24 cellular contexts compared by ENCODE assay signal in genomic region chr17:50927287-50927686, GRCh38.
DNase-seq lines count a peak whose midpoint lies in the region; ATAC-seq, FAIRE-seq and TF ChIP-seq lines count a peak whose summit lies in the region.
"Had no signal": no experiment of that assay in that cellular context is flagged by ENCODE, and none has a peak within 500 bp of the region (broad histone marks: within the 10 kb centered on the region; RNA-seq: fewer than 3 reads in every experiment).

No MANE protein-coding gene starts in this region.

- H3K79me2 ChIP-seq in HepG2 (ENCODE audit: insufficient read depth, low read length): no peaks in the 10 kb centered on the region
- no peaks in the 10 kb centered on the region for H3K79me2 ChIP-seq in mesendoderm (ENCODE audit: control insufficient read depth, insufficient read depth, low read length)

- H3K27ac ChIP-seq in CD8-positive, alpha-beta memory T cell (ENCODE audit: low read depth, low read length): no peak overlapping the region
- H3K27ac ChIP-seq in HepG2 (ENCODE audit: extremely low read length, insufficient read depth, low read length) (no peak overlapping the region), stomach smooth muscle (ENCODE audit: low read length) (peak overlapping the region; percentile 96), mesendoderm (ENCODE audit: low read depth, low read length) (no peak overlapping the region)
- H3K27ac ChIP-seq: HL-60, SJSA1 had no signal

- H4K20me1 ChIP-seq in HepG2 (ENCODE audit: insufficient read depth, low read length): no peaks in the 10 kb centered on the region

- no peaks in the 10 kb centered on the region for H3K9me3 ChIP-seq in CD8-positive, alpha-beta memory T cell (ENCODE audit: low read length)
- H3K9me3 ChIP-seq in HepG2 (ENCODE audit: low read length) (no peaks in the 10 kb centered on the region), stomach smooth muscle (ENCODE audit: control insufficient read depth in 2 of 2, low read length in 2 of 2) (no peaks in the 10 kb centered on the region)
- H3K9me3 ChIP-seq: Caco-2, SJSA1 had no signal

- peaks cover 0 to 1% (median 0%) of the 10 kb centered on the region in 3 donors for H3K36me3 Mint-ChIP-seq in CD8-positive, alpha-beta memory T cell
- no peaks in the 10 kb centered on the region for H3K36me3 Mint-ChIP-seq in activated T-helper 17 cell treated with anti-CD3 and anti-CD28 coated beads, Interleukin-2, amount 50 U/mL, for 72 hours (ENCODE audit: low read depth)
- H3K36me3 Mint-ChIP-seq in Calu3 (ENCODE audit: insufficient read depth, unreplicated experiment): peaks cover 9% of the 10 kb centered on the region

- H2BK120ac ChIP-seq in mesendoderm (ENCODE audit: low read depth, low read length): no peak overlapping the region

- no peak overlapping the region for H2BK5ac ChIP-seq in mesendoderm (ENCODE audit: low read length)

- TF ChIP-seq EP300 in HepG2 (IDR thresholded peaks at IDR 0.05; ENCODE audit: low read depth in 2 of 2, low read length in 2 of 2) (no peak), HepG2 (CRISPR knock-in tag; IDR thresholded peaks at IDR 0.05; ENCODE audit: borderline replicate concordance) (no peak)

- FAIRE-seq in HepG2 (lab: Jason Lieb, UNC): no peak
- FAIRE-seq: GM12892, H1 had no signal

- no peak overlapping the region for H4K8ac ChIP-seq in mesendoderm (ENCODE audit: low read depth, low read length)

- no peak overlapping the region for H3K9ac ChIP-seq in HepG2 (ENCODE audit: insufficient read depth, low read depth, low read length)
- H3K9ac ChIP-seq in stomach smooth muscle (ENCODE audit: low read length in 2 of 2): no peak overlapping the region
- no peak overlapping the region for H3K9ac ChIP-seq in mesendoderm (ENCODE audit: low read length)

- ATAC-seq in activated T-helper 17 cell treated with anti-CD3 and anti-CD28 coated beads, Interleukin-2, amount 50 U/mL, for 72 hours (replicated peaks): no peak
- ATAC-seq in HepG2 (no peak), HG03354 (IDR thresholded peaks at IDR 0.05; ENCODE audit: poor library complexity, severe bottlenecking, unreplicated experiment) (no peak)

- no peaks in the 10 kb centered on the region for H3K9me3 Mint-ChIP-seq in CD8-positive, alpha-beta memory T cell
- no peaks in the 10 kb centered on the region for H3K9me3 Mint-ChIP-seq in activated T-helper 17 cell treated with anti-CD3 and anti-CD28 coated beads, Interleukin-2, amount 50 U/mL, for 72 hours
- no peaks in the 10 kb centered on the region for H3K9me3 Mint-ChIP-seq in Calu3 (ENCODE audit: low read depth, unreplicated experiment)

- H2AK5ac ChIP-seq in mesendoderm (ENCODE audit: low read length): no peak overlapping the region

- H3K4ac ChIP-seq in mesendoderm (ENCODE audit: low read depth, low read length): no peak overlapping the region

- H2AFZ ChIP-seq in HepG2 (ENCODE audit: low read length): no peak overlapping the region

- H3K23ac ChIP-seq in mesendoderm (ENCODE audit: low read length): no peak overlapping the region

- peaks cover 38 to 59% (median 40%) of the 10 kb centered on the region in 3 donors for H3K4me1 Mint-ChIP-seq in CD8-positive, alpha-beta memory T cell
- H3K4me1 Mint-ChIP-seq in activated T-helper 17 cell treated with anti-CD3 and anti-CD28 coated beads, Interleukin-2, amount 50 U/mL, for 72 hours: peaks cover 20% of the 10 kb centered on the region
- H3K4me1 Mint-ChIP-seq in Calu3 (ENCODE audit: low read depth, unreplicated experiment): peaks cover 15% of the 10 kb centered on the region

- peaks cover 0 to 1% of the 10 kb centered on the region in 2 donors for H3K27me3 Mint-ChIP-seq in CD8-positive, alpha-beta memory T cell
- no peaks in the 10 kb centered on the region for H3K27me3 Mint-ChIP-seq in activated T-helper 17 cell treated with anti-CD3 and anti-CD28 coated beads, Interleukin-2, amount 50 U/mL, for 72 hours
- H3K27me3 Mint-ChIP-seq in Calu3 (ENCODE audit: unreplicated experiment): no peaks in the 10 kb centered on the region

- TF ChIP-seq CTCF in HepG2 (CRISPR knock-in tag; IDR thresholded peaks at IDR 0.05) (no peak), Calu3 (IDR thresholded peaks at IDR 0.05; ENCODE audit: unreplicated experiment) (no peak)

- no peak overlapping the region for H3K56ac ChIP-seq in mesendoderm (ENCODE audit: low read length)

- no peak for TF ChIP-seq RAD21 in HepG2 (CRISPR knock-in tag; IDR thresholded peaks at IDR 0.05)

- peaks cover 33% of the 10 kb centered on the region for H3K4me1 ChIP-seq in CD8-positive, alpha-beta memory T cell (ENCODE audit: insufficient read depth, low read length)
- H3K4me1 ChIP-seq in HepG2 (ENCODE audit: insufficient read depth, low read length): peaks cover 63% of the 10 kb centered on the region
- H3K4me1 ChIP-seq in stomach smooth muscle (ENCODE audit: control insufficient read depth, insufficient read depth, low read length): peaks cover 50% of the 10 kb centered on the region
- no peaks in the 10 kb centered on the region for H3K4me1 ChIP-seq in mesendoderm (ENCODE audit: control insufficient read depth, low read depth, low read length)

- peak overlapping the region in 5 of 7 donors; percentile 12 to 60 (median 19) for H3K4me3 Mint-ChIP-seq in CD8-positive, alpha-beta memory T cell
- peak overlapping the region; percentile 3 for H3K4me3 Mint-ChIP-seq in activated T-helper 17 cell treated with anti-CD3 and anti-CD28 coated beads, Interleukin-2, amount 50 U/mL, for 72 hours
- no peak overlapping the region for H3K4me3 Mint-ChIP-seq in Calu3 (ENCODE audit: low read depth, unreplicated experiment)

- CTCF ChIA-PET in CD8-positive, alpha-beta memory T cell (lab: Charles Lee): interaction anchor here (1.2 kb wide), 1 partner anchor 75 kb away, joined by 3 read pairs; no protein-coding TSS in a partner anchor
- CTCF ChIA-PET in HepG2 (lab: Yijun Ruan, JAX; ENCODE audit: low intra/inter-chr PET ratio, low total read pairs): no interaction called here
- CTCF ChIA-PET in Calu3 (lab: Charles Lee): interaction anchor here (1.5 to 1.8 kb wide), 2 partner anchors 9 to 18 kb away, joined by 3 read pairs; no protein-coding TSS in a partner anchor

- H3K18ac ChIP-seq in mesendoderm (ENCODE audit: low read length): no peak overlapping the region

- no peaks in the 10 kb centered on the region for H3K36me3 ChIP-seq in CD8-positive, alpha-beta memory T cell (ENCODE audit: insufficient read depth, low read length)
- H3K36me3 ChIP-seq in HepG2 (replicated peaks in 1 of 2; ENCODE audit: control insufficient read depth in 1 of 2, insufficient read depth in 2 of 2, low read length in 2 of 2) (no peaks in the 10 kb centered on the region), stomach smooth muscle (ENCODE audit: control insufficient read depth in 2 of 2, insufficient read depth in 2 of 2, low read length in 2 of 2) (no peaks in the 10 kb centered on the region), mesendoderm (ENCODE audit: control insufficient read depth, insufficient read depth, low read length) (no peaks in the 10 kb centered on the region)
- H3K36me3 ChIP-seq: SJSA1 had no signal

- H3K79me1 ChIP-seq in mesendoderm (ENCODE audit: low read length): no peaks in the 10 kb centered on the region

- intact Hi-C loops in HepG2 (cut with micrococcal nuclease; ENCODE audit: unreplicated experiment): no loop called here
- intact Hi-C loops in Calu3 (cut with micrococcal nuclease; ENCODE audit: unreplicated experiment): no loop called here

- in situ Hi-C loops in HepG2 (cut with HindIII; ENCODE audit: extremely low pct_ligation_motif_present, low pct_unique_long_range_greater_than_20kb): no loop called here

- WGBS in HepG2 (ENCODE audit: low lambda C conversion rate): 52% methylated on average over 4 of the region's 4 CpGs
- no CpG with 5 or more reads among the region's 4 CpGs for WGBS in mesendoderm (ENCODE audit: extremely low coverage, insufficient coverage, low lambda C conversion rate)

- POLR2A ChIA-PET in CD8-positive, alpha-beta memory T cell (lab: Charles Lee): no interaction called here
- POLR2A ChIA-PET in HepG2 (lab: Yijun Ruan, JAX): interaction anchor here (0.7 to 1.8 kb wide), 5 partner anchors 9 to 61 kb away, joined by 3 to 7 read pairs (median 3); partner anchors contain the start of gene TOB1

- peak overlapping the region; percentile 17 to 95 (median 80) for H3K27ac Mint-ChIP-seq in CD8-positive, alpha-beta memory T cell
- no peak overlapping the region for H3K27ac Mint-ChIP-seq in activated T-helper 17 cell treated with anti-CD3 and anti-CD28 coated beads, Interleukin-2, amount 50 U/mL, for 72 hours
- H3K27ac Mint-ChIP-seq in Calu3 (ENCODE audit: unreplicated experiment): no peak overlapping the region

- TF ChIP-seq POLR2A in HepG2 (IDR thresholded peaks at IDR 0.05; ENCODE audit: insufficient read depth in 1 of 2, low read depth in 2 of 2, low read length in 2 of 2): no peak

- H3K27me3 ChIP-seq in CD8-positive, alpha-beta memory T cell (ENCODE audit: insufficient read depth, low read length, poor library complexity, severe bottlenecking): no peaks in the 10 kb centered on the region
- peaks cover 1 to 13% of the 10 kb centered on the region in 2 experiments; a peak in 2 of 5 replicates for H3K27me3 ChIP-seq in HepG2 (ENCODE audit: control insufficient read depth in 1 of 2, insufficient read depth in 2 of 2, low read length in 2 of 2)
- no peaks in the 10 kb centered on the region for H3K27me3 ChIP-seq in stomach smooth muscle (ENCODE audit: control insufficient read depth in 1 of 2, insufficient read depth in 2 of 2, low read length in 2 of 2)
- H3K27me3 ChIP-seq in mesendoderm (ENCODE audit: insufficient read depth, low read length, poor library complexity): no peaks in the 10 kb centered on the region
- H3K27me3 ChIP-seq: SJSA1 had no signal

- no peak overlapping the region for H3K4me3 ChIP-seq in CD8-positive, alpha-beta memory T cell (ENCODE audit: low read length)
- H3K4me3 ChIP-seq in HepG2 (replicated peaks in 1 of 3; ENCODE audit: insufficient read depth in 1 of 3, low read depth in 2 of 3, low read length in 3 of 3): no peak overlapping the region
- H3K4me3 ChIP-seq in stomach smooth muscle (ENCODE audit: low read length in 2 of 2): no peak overlapping the region
- H3K4me3 ChIP-seq in mesendoderm (ENCODE audit: low read length): no peak overlapping the region
- H3K4me3 ChIP-seq: SJSA1 had no signal

- no peak overlapping the region for H2BK15ac ChIP-seq in mesendoderm (replicated peaks; ENCODE audit: low read depth)

- peak in 1 of 5 donors; percentile 14 for DNase-seq in CD8-positive, alpha-beta memory T cell
- DNase-seq in HepG2 (ENCODE audit: low spot score) (no peak), Calu3 (no peak), mesendoderm (no peak)
- DNase-seq: Caco-2, DMS 273 treated with DMSO at 0.1 percent for 48 hours, DMS79, GF-D8, HCEC 1CT, NCI-H1048, NCI-H1417, NCI-H1694, NCI-H2081, NCI-H2227 treated with DMSO at 0.1 percent for 48 hours, NCI-H526 treated with DMSO at 0.1 percent for 48 hours, Right ventricle myocardium superior, RPMI8226 had no signal

- H4K5ac ChIP-seq in mesendoderm (ENCODE audit: low read length): no peak overlapping the region

- BruUV-seq in HepG2 (replicated peaks; lab: Mats Ljungman, UMichigan): no TSS peak
- BruUV-seq in Calu3 (replicated peaks; lab: Mats Ljungman, UMichigan): no TSS peak

- H3K4me2 ChIP-seq in HepG2 (ENCODE audit: low read depth, low read length): no peak overlapping the region
- no peak overlapping the region for H3K4me2 ChIP-seq in mesendoderm (ENCODE audit: low read length)

TF ChIP-seq in HepG2, 621 proteins besides CTCF, POLR2A, EP300 and RAD21 (continues in another document):
- TF ChIP-seq SP4 (CRISPR knock-in tag; IDR thresholded peaks at IDR 0.05) (0 out of 2 replicates have a peak, but pooled peaks have one; percentile 0), ZNF343 (CRISPR knock-in tag; IDR thresholded peaks at IDR 0.05) (no peak)

Comparison
In these comparisons a context has a peak if more than half of its experiments do, and no peak if none do; other contexts are left out.
1. H3K27ac Mint-ChIP-seq: peak in CD8-positive, alpha-beta memory T cell (8 of 8); none in activated T-helper 17 cell treated with anti-CD3 and anti-CD28 coated beads, Interleukin-2, amount 50 U/mL, for 72 hours (single experiment) and Calu3 (single experiment).